In genomic region chr18:55053976-55054375, GRCh38 we compare ENCODE assay signal across 21 cellular contexts.
DNase-seq lines count a peak whose midpoint lies in the region; ATAC-seq and TF ChIP-seq lines count a peak whose summit lies in the region.
"Had no signal": no experiment of that assay in that cellular context is flagged by ENCODE, and none has a peak within 500 bp of the region (broad histone marks: within the 10 kb centered on the region; RNA-seq: fewer than 3 reads in every experiment).

No MANE protein-coding gene starts in this region.

- no peaks in the 10 kb centered on the region for H4K20me1 ChIP-seq in GM23248 (ENCODE audit: insufficient read depth)

- H3K4me1 ChIP-seq in GM23248 (ENCODE audit: insufficient read depth) (peaks cover 24% of the 10 kb centered on the region), lower lobe of right lung (no peaks in the 10 kb centered on the region)

- H3K9me3 ChIP-seq in GM23248 (ENCODE audit: low read depth) (no peaks in the 10 kb centered on the region), lower lobe of right lung (no peaks in the 10 kb centered on the region)

- peak; percentile 56 for DNase-seq in AG20443 (ENCODE audit: low spot score)
- DNase-seq in GM23248, result peak; percentile 77
- DNase-seq in caudate nucleus (lab: John Stamatoyannopoulos, UW), result no peak
- no peak for DNase-seq in lower lobe of right lung
- no peak for DNase-seq in activated CD4-positive, alpha-beta T cell treated with anti-CD3 and anti-CD28 coated beads, Interleukin-2, amount 10 ng/mL, durations not matched to agents 7 days and 5 days
- DNase-seq in osteocyte (ENCODE audit: extremely low spot score, unreplicated experiment), result no peak
- DNase-seq: AML-193; CD8-positive, alpha-beta T cell; DMS153; GF-D8; GOT3; HCEC 1CT; Kasumi-1; NCI-H1417; NCI-H1694 treated with DMSO at 0.1 percent for 48 hours; NCI-H2081 treated with DMSO at 0.1 percent for 48 hours; NCI-H2171 treated with DMSO at 0.1 percent for 48 hours; NCI-H526 had no signal

- H3K36me3 Mint-ChIP-seq in activated CD4-positive, alpha-beta T cell treated with anti-CD3 and anti-CD28 coated beads, Interleukin-2, amount 10 ng/mL, durations not matched to agents 7 days and 5 days (ENCODE audit: low read depth), result no peaks in the 10 kb centered on the region
- H3K36me3 Mint-ChIP-seq in osteocyte (ENCODE audit: unreplicated experiment), result no peaks in the 10 kb centered on the region
- H3K36me3 Mint-ChIP-seq: CD8-positive, alpha-beta T cell had no signal

- intact Hi-C loops in lower lobe of right lung (cut with DNase I), result no loop called here

- ATAC-seq in lower lobe of right lung (no peak), HG03095 (IDR thresholded peaks at IDR 0.05; ENCODE audit: unreplicated experiment) (no peak), HG02642 (IDR thresholded peaks at IDR 0.05; ENCODE audit: poor library complexity, unreplicated experiment) (no peak)
- ATAC-seq: CD8-positive, alpha-beta T cell; Right ventricle myocardium inferior had no signal

- no peaks in the 10 kb centered on the region for H3K36me3 ChIP-seq in GM23248 (ENCODE audit: low read depth)
- H3K36me3 ChIP-seq in lower lobe of right lung, result no peaks in the 10 kb centered on the region

- 2 to 4% methylated on average over 6 of the region's 6 CpGs for WGBS in GM23248 (ENCODE audit: low coverage in 1 of 2, low lambda C conversion rate in 2 of 2, missing lambda C conversion rate in 2 of 2), 2 experiments

- CTCF ChIA-PET in activated CD4-positive, alpha-beta T cell treated with anti-CD3 and anti-CD28 coated beads, Interleukin-2, amount 10 ng/mL, durations not matched to agents 7 days and 5 days (lab: Charles Lee), result no interaction called here

- H3K27ac ChIP-seq in GM23248, result peak overlapping the region; percentile 64
- peak overlapping the region; percentile 4 for H3K27ac ChIP-seq in caudate nucleus (ENCODE audit: low read depth, low read length)
- H3K27ac ChIP-seq in lower lobe of right lung, result no peak overlapping the region

- H3K9me2 ChIP-seq in GM23248 (ENCODE audit: insufficient read depth), result no peaks in the 10 kb centered on the region

- no peak overlapping the region for H3K4me3 Mint-ChIP-seq in activated CD4-positive, alpha-beta T cell treated with anti-CD3 and anti-CD28 coated beads, Interleukin-2, amount 10 ng/mL, durations not matched to agents 7 days and 5 days
- no peak overlapping the region for H3K4me3 Mint-ChIP-seq in osteocyte (ENCODE audit: unreplicated experiment)
- H3K4me3 Mint-ChIP-seq: CD8-positive, alpha-beta T cell had no signal

- no peak for TF ChIP-seq CTCF in lower lobe of right lung (IDR thresholded peaks at IDR 0.05)
- no peak for TF ChIP-seq CTCF in osteocyte (IDR thresholded peaks at IDR 0.05)

- in situ Hi-C loops in GM23248 (cut with MboI), result no loop called here

- H3K9me3 Mint-ChIP-seq in activated CD4-positive, alpha-beta T cell treated with anti-CD3 and anti-CD28 coated beads, Interleukin-2, amount 10 ng/mL, durations not matched to agents 7 days and 5 days, result no peaks in the 10 kb centered on the region
- no peaks in the 10 kb centered on the region for H3K9me3 Mint-ChIP-seq in osteocyte (ENCODE audit: unreplicated experiment)
- H3K9me3 Mint-ChIP-seq: CD8-positive, alpha-beta T cell had no signal

- POLR2A ChIA-PET in activated CD4-positive, alpha-beta T cell treated with anti-CD3 and anti-CD28 coated beads, Interleukin-2, amount 10 ng/mL, durations not matched to agents 7 days and 5 days (lab: Charles Lee), result no interaction called here

- no peaks in the 10 kb centered on the region for H3K4me1 Mint-ChIP-seq in activated CD4-positive, alpha-beta T cell treated with anti-CD3 and anti-CD28 coated beads, Interleukin-2, amount 10 ng/mL, durations not matched to agents 7 days and 5 days
- H3K4me1 Mint-ChIP-seq in osteocyte (ENCODE audit: unreplicated experiment), result no peaks in the 10 kb centered on the region

- H3K27ac Mint-ChIP-seq in activated CD4-positive, alpha-beta T cell treated with anti-CD3 and anti-CD28 coated beads, Interleukin-2, amount 10 ng/mL, durations not matched to agents 7 days and 5 days, result no peak overlapping the region
- no peak overlapping the region for H3K27ac Mint-ChIP-seq in osteocyte (ENCODE audit: unreplicated experiment)
- H3K27ac Mint-ChIP-seq: CD8-positive, alpha-beta T cell had no signal

- H3K27me3 ChIP-seq in GM23248 (replicated peaks; ENCODE audit: insufficient read depth) (no peaks in the 10 kb centered on the region), lower lobe of right lung (ENCODE audit: low read depth) (no peaks in the 10 kb centered on the region)

- H3K79me2 ChIP-seq in GM23248 (ENCODE audit: insufficient read depth), result no peaks in the 10 kb centered on the region

- peaks cover 12% of the 10 kb centered on the region; the same call in 1 of the 2 replicates for H3F3A ChIP-seq in GM23248 (ENCODE audit: insufficient read depth)

- H3K4me3 ChIP-seq in GM23248 (peak overlapping the region; percentile 72), lower lobe of right lung (peak overlapping the region; percentile 14)

- peak overlapping the region; percentile 93 for H3K4me2 ChIP-seq in GM23248 (ENCODE audit: unreplicated experiment)

- H3K9ac ChIP-seq in GM23248, result peak overlapping the region; percentile 69

- H2AFZ ChIP-seq in GM23248, result peak overlapping the region; percentile 96

- no peaks in the 10 kb centered on the region for H3K27me3 Mint-ChIP-seq in activated CD4-positive, alpha-beta T cell treated with anti-CD3 and anti-CD28 coated beads, Interleukin-2, amount 10 ng/mL, durations not matched to agents 7 days and 5 days
- H3K27me3 Mint-ChIP-seq in osteocyte (ENCODE audit: unreplicated experiment), result peaks cover 4% of the 10 kb centered on the region

Comparison
In these comparisons a context has a peak if more than half of its experiments do, and no peak if none do; other contexts are left out.
1. DNase-seq: peak in AG20443 (single experiment) and GM23248 (single experiment); none in caudate nucleus (0 of 61), lower lobe of right lung (single experiment), activated CD4-positive, alpha-beta T cell treated with anti-CD3 and anti-CD28 coated beads, Interleukin-2, amount 10 ng/mL, durations not matched to agents 7 days and 5 days (single experiment) and osteocyte (single experiment).